Comparison of ENCODE assay signal across 8 cellular contexts in genomic region chr16:13904822-13905221, GRCh38. TPM values are rescaled to one million over a fixed set of nuclear protein-coding genes. Genes with fewer than 3 reads are reported as not detected.
A peak's percentile ranks its signal among the peaks of the same experiment; 100 is the strongest.
DNase-seq lines count a peak whose midpoint lies in the region; ATAC-seq and TF ChIP-seq lines count a peak whose summit lies in the region.
"Not testable (repeated sequence)": the region's sequence is repeated elsewhere in the genome, so short reads cannot be mapped to it uniquely, and the experiment has no call there.

No MANE protein-coding gene starts in this region.

- H3K4me3 ChIP-seq in BE2C (ENCODE audit: low read depth, low read length); fibroblast of mammary gland (ENCODE audit: control insufficient read depth, low read depth, low read length); left lung: not testable (repeated sequence)

- peaks cover 27% of the 10 kb centered on the region for H3K27me3 Mint-ChIP-seq in activated naive CD8-positive, alpha-beta T cell treated with anti-CD3 and anti-CD28 coated beads, Interleukin-2, amount 50 U/mL, for 24 hours

- not testable (repeated sequence) for H3K4me1 ChIP-seq in BE2C, left lung

- intact Hi-C loops in left lung (cut with DNase I), result not testable (repeated sequence)

- H3K27ac ChIP-seq in left lung, result not testable (repeated sequence)

- peak; percentile 74 for TF ChIP-seq CTCF in BE2C (IDR thresholded peaks at IDR 0.05; ENCODE audit: low read depth, low read length)
- peak; percentile 43 for TF ChIP-seq CTCF in GM13977 (IDR thresholded peaks at IDR 0.05; ENCODE audit: extremely low read depth, insufficient read depth, missing control alignments)
- peak; percentile 33 for TF ChIP-seq CTCF in fibroblast of mammary gland (conservative IDR thresholded peaks at IDR 0.05; ENCODE audit: control insufficient read depth, insufficient read depth, low read depth, low read length)
- TF ChIP-seq CTCF in left lung (IDR thresholded peaks at IDR 0.05), result peak; percentile 28 to 30

- ATAC-seq in activated naive CD8-positive, alpha-beta T cell treated with anti-CD3 and anti-CD28 coated beads, Interleukin-2, amount 50 U/mL, for 24 hours; left lung: not testable (repeated sequence)

- DNase-seq in BE2C, result peak; percentile 73
- DNase-seq in GM13977 (ENCODE audit: low spot score); left lung: not testable (repeated sequence)
- DNase-seq in NCI-H1092 treated with DMSO at 0.1 percent for 48 hours (lab: John Stamatoyannopoulos, UW), result peak; percentile 9
- peak; percentile 19 for DNase-seq in SK-N-DZ (ENCODE audit: low spot score)
- peak; percentile 27 for DNase-seq in activated naive CD8-positive, alpha-beta T cell treated with anti-CD3 and anti-CD28 coated beads, Interleukin-2, amount 50 U/mL, for 24 hours
- DNase-seq in fibroblast of mammary gland (ENCODE audit: low read depth), result peak; percentile 8
- DNase-seq in stimulated activated CD4-positive, alpha-beta T cell treated with anti-CD3 and anti-CD28 coated beads, Interleukin-1b, Interleukin-23, amount 100 ng/mL, for 48 hours, result peak; percentile 21

- H3K9me3 Mint-ChIP-seq in activated naive CD8-positive, alpha-beta T cell treated with anti-CD3 and anti-CD28 coated beads, Interleukin-2, amount 50 U/mL, for 24 hours, result not testable (repeated sequence)

- H3K9me3 ChIP-seq in BE2C, left lung: not testable (repeated sequence)

- not testable (repeated sequence) for H3K4me1 Mint-ChIP-seq in activated naive CD8-positive, alpha-beta T cell treated with anti-CD3 and anti-CD28 coated beads, Interleukin-2, amount 50 U/mL, for 24 hours

- H3K36me3 ChIP-seq in BE2C, left lung: not testable (repeated sequence)

- peaks cover 15% of the 10 kb centered on the region for H3K27me3 ChIP-seq in BE2C
- not testable (repeated sequence) for H3K27me3 ChIP-seq in left lung

- in situ Hi-C loops in GM13977 (cut with MboI; ENCODE audit: low pct_unique_long_range_greater_than_20kb, low sequenced_read_pairs, unreplicated experiment), result loop anchor here (25.0 kb wide), 1 partner anchor 657 kb away; no protein-coding TSS in a partner anchor

- not testable (repeated sequence) for H3K27ac Mint-ChIP-seq in activated naive CD8-positive, alpha-beta T cell treated with anti-CD3 and anti-CD28 coated beads, Interleukin-2, amount 50 U/mL, for 24 hours

- H3K36me3 Mint-ChIP-seq in activated naive CD8-positive, alpha-beta T cell treated with anti-CD3 and anti-CD28 coated beads, Interleukin-2, amount 50 U/mL, for 24 hours (ENCODE audit: low read depth), result not testable (repeated sequence)

- H3K4me3 Mint-ChIP-seq in activated naive CD8-positive, alpha-beta T cell treated with anti-CD3 and anti-CD28 coated beads, Interleukin-2, amount 50 U/mL, for 24 hours, result not testable (repeated sequence)

RNA-seq across cellular contexts. Expression of gene ERCC4, which starts 15.1 kb away (rescaled TPM):
- polyA plus RNA-seq in BE2C (2012; ENCODE audit: insufficient read depth, insufficient read length, low read depth), result 3.6 TPM
- polyA plus RNA-seq in SK-N-DZ (2014; cell fraction: cytosol; rRNA removed), result 4.7 and 11.3 TPM in 2 replicates
- polyA plus RNA-seq in SK-N-DZ (2014; cell fraction: nucleus; rRNA removed), result 2.2 and 2.4 TPM in 2 replicates
- 10 to 100 TPM; 10.7 to 11.8 TPM for total RNA-seq in left lung
